In genomic region chr18:9081940-9082339, GRCh38 we compare ENCODE assay signal across 18 cellular contexts. TPM values are rescaled to one million over a fixed set of nuclear protein-coding genes. Genes with fewer than 3 reads are reported as not detected.
A peak's percentile ranks its signal among the peaks of the same experiment; 100 is the strongest.
DNase-seq lines count a peak whose midpoint lies in the region; ATAC-seq and TF ChIP-seq lines count a peak whose summit lies in the region.
"Had no signal": no experiment of that assay in that cellular context is flagged by ENCODE, and none has a peak within 500 bp of the region (broad histone marks: within the 10 kb centered on the region; RNA-seq: fewer than 3 reads in every experiment).

No MANE protein-coding gene starts in this region.

- intact Hi-C loops in activated CD4-positive, alpha-beta T cell treated with anti-CD3 and anti-CD28 coated beads for 36 hours (cut with DNase I, micrococcal nuclease), result loop anchor here (1.0 to 5.0 kb wide), 4 partner anchors 9 to 395 kb away; partner anchors contain the start of genes ANKRD12 (in 1 of the 2), NDUFV2 (in 1 of the 2) and RALBP1 (in 1 of the 2)
- intact Hi-C loops in naive thymus-derived CD4-positive, alpha-beta T cell (cut with micrococcal nuclease), result loop anchor here (1.0 to 5.0 kb wide), 4 partner anchors 9 to 395 kb away; partner anchors contain the start of genes ANKRD12 (in 1 of the 2) and RALBP1 (in 1 of the 2)

- H3K36me3 ChIP-seq in naive thymus-derived CD4-positive, alpha-beta T cell (ENCODE audit: control insufficient read depth in 2 of 3, insufficient read depth in 3 of 3, low read length in 3 of 3), result no peaks in the 10 kb centered on the region
- H3K36me3 ChIP-seq: heart right ventricle, upper lobe of right lung had no signal

- TF ChIP-seq CTCF in GM10266 (IDR thresholded peaks at IDR 0.05; ENCODE audit: control insufficient read depth, insufficient read depth, low read depth, missing control alignments), result no peak

- H3K36me3 Mint-ChIP-seq in activated CD4-positive, alpha-beta T cell treated with anti-CD3 and anti-CD28 coated beads for 36 hours (ENCODE audit: low read depth), result peaks cover 7% of the 10 kb centered on the region
- H3K36me3 Mint-ChIP-seq in T-helper 2 cell treated with Interferon-gamma antibody and Interleukin-4, amounts not matched to agents 5 μg/mL and 100 μg/mL, for 36 hours (ENCODE audit: low read depth), result peaks cover 22% of the 10 kb centered on the region
- peaks cover 0 to 14% (median 0%) of the 10 kb centered on the region in 5 donors for H3K36me3 Mint-ChIP-seq in naive thymus-derived CD4-positive, alpha-beta T cell
- H3K36me3 Mint-ChIP-seq: activated naive CD8-positive, alpha-beta T cell had no signal

- peaks cover 36% of the 10 kb centered on the region for H3K4me1 Mint-ChIP-seq in activated CD4-positive, alpha-beta T cell treated with anti-CD3 and anti-CD28 coated beads for 36 hours
- H3K4me1 Mint-ChIP-seq in T-helper 2 cell treated with Interferon-gamma antibody and Interleukin-4, amounts not matched to agents 5 μg/mL and 100 μg/mL, for 36 hours (ENCODE audit: low read depth), result peaks cover 47% of the 10 kb centered on the region
- H3K4me1 Mint-ChIP-seq in naive thymus-derived CD4-positive, alpha-beta T cell, result peaks cover 24 to 51% (median 38%) of the 10 kb centered on the region in 7 donors

- H3K4me3 ChIP-seq in naive thymus-derived CD4-positive, alpha-beta T cell (ENCODE audit: low read length), result no peak overlapping the region
- H3K4me3 ChIP-seq: GM23248, heart right ventricle, psoas muscle, skin epidermis, upper lobe of right lung had no signal

- peak; percentile 76 for DNase-seq in activated CD4-positive, alpha-beta T cell treated with anti-CD3 and anti-CD28 coated beads for 36 hours
- DNase-seq in activated CD4-positive, alpha-beta T cell treated with anti-CD3 and anti-CD28 coated beads for 1 hour, result no peak
- DNase-seq in CD1c-positive myeloid dendritic cell (ENCODE audit: extremely low spot score) (peak; percentile 43), GM10266 (ENCODE audit: extremely low spot score) (no peak)
- peak; percentile 60 for DNase-seq in T-helper 2 cell treated with Interferon-gamma antibody and Interleukin-4, amounts not matched to agents 5 μg/mL and 100 μg/mL, for 36 hours (ENCODE audit: low spot score)
- DNase-seq in naive thymus-derived CD4-positive, alpha-beta T cell, result peak in 1 of 9 donors; percentile 46
- DNase-seq: 8988T, GM23248, heart right ventricle, left ventricle myocardium superior, NCI-H1417, psoas muscle, upper lobe of right lung had no signal

- POLR2A ChIA-PET in activated CD4-positive, alpha-beta T cell treated with anti-CD3 and anti-CD28 coated beads for 36 hours (lab: Charles Lee), result interaction anchor here (1.3 to 2.0 kb wide), 7 partner anchors 14 to 62 kb away, joined by 6 to 45 read pairs (median 9); partner anchors contain the start of gene ANKRD12
- POLR2A ChIA-PET in naive thymus-derived CD4-positive, alpha-beta T cell (lab: Charles Lee), result interaction anchor here (0.9 to 4.8 kb wide), 10 partner anchors 8 to 61 kb away, joined by 3 to 61 read pairs (median 8); partner anchors contain the start of genes ANKRD12 and NDUFV2

- H3K4me3 Mint-ChIP-seq in activated CD4-positive, alpha-beta T cell treated with anti-CD3 and anti-CD28 coated beads for 36 hours, result no peak overlapping the region
- no peak overlapping the region for H3K4me3 Mint-ChIP-seq in T-helper 2 cell treated with Interferon-gamma antibody and Interleukin-4, amounts not matched to agents 5 μg/mL and 100 μg/mL, for 36 hours
- peak overlapping the region in 1 of 10 donors; percentile 62 for H3K4me3 Mint-ChIP-seq in naive thymus-derived CD4-positive, alpha-beta T cell
- H3K4me3 Mint-ChIP-seq: B cell had no signal

- peak; percentile 4 for ATAC-seq in activated CD4-positive, alpha-beta T cell treated with anti-CD3 and anti-CD28 coated beads for 36 hours
- no peak for ATAC-seq in naive thymus-derived CD4-positive, alpha-beta T cell
- no peak for ATAC-seq in GM19452 (IDR thresholded peaks at IDR 0.05; ENCODE audit: unreplicated experiment)
- ATAC-seq in GM18520 (IDR thresholded peaks at IDR 0.05; ENCODE audit: unreplicated experiment), result no peak
- ATAC-seq: psoas muscle had no signal

- CTCF ChIA-PET in activated CD4-positive, alpha-beta T cell treated with anti-CD3 and anti-CD28 coated beads for 36 hours (lab: Charles Lee), result interaction anchor here (0.9 to 3.1 kb wide), 13 partner anchors 8 to 395 kb away, joined by 3 to 20 read pairs (median 8); no protein-coding TSS in a partner anchor
- CTCF ChIA-PET in naive thymus-derived CD4-positive, alpha-beta T cell (lab: Charles Lee), result interaction anchor here (0.8 to 1.8 kb wide), 4 partner anchors 8 to 175 kb away, joined by 3 to 9 read pairs (median 6); no protein-coding TSS in a partner anchor

- H3K4me1 ChIP-seq in naive thymus-derived CD4-positive, alpha-beta T cell (ENCODE audit: control insufficient read depth in 2 of 2, insufficient read depth in 2 of 2, low read length in 2 of 2), result peaks cover 10 to 19% of the 10 kb centered on the region in 2 donors
- H3K4me1 ChIP-seq: psoas muscle had no signal

- no peaks in the 10 kb centered on the region for H3K27me3 Mint-ChIP-seq in activated CD4-positive, alpha-beta T cell treated with anti-CD3 and anti-CD28 coated beads for 36 hours
- no peaks in the 10 kb centered on the region for H3K27me3 Mint-ChIP-seq in T-helper 2 cell treated with Interferon-gamma antibody and Interleukin-4, amounts not matched to agents 5 μg/mL and 100 μg/mL, for 36 hours (ENCODE audit: low read depth)
- no peaks in the 10 kb centered on the region for H3K27me3 Mint-ChIP-seq in naive thymus-derived CD4-positive, alpha-beta T cell
- H3K27me3 Mint-ChIP-seq: activated naive CD8-positive, alpha-beta T cell; B cell had no signal

- H3K27me3 ChIP-seq in naive thymus-derived CD4-positive, alpha-beta T cell (ENCODE audit: control insufficient read depth in 2 of 2, insufficient read depth in 2 of 2, low read length in 2 of 2), result no peaks in the 10 kb centered on the region
- H3K27me3 ChIP-seq: heart right ventricle, upper lobe of right lung had no signal

- H3K27ac ChIP-seq in naive thymus-derived CD4-positive, alpha-beta T cell (ENCODE audit: low read depth, low read length), result peak overlapping the region; percentile 76
- H3K27ac ChIP-seq: GM23248, psoas muscle had no signal

- no peaks in the 10 kb centered on the region for H3K9me3 ChIP-seq in naive thymus-derived CD4-positive, alpha-beta T cell (ENCODE audit: control insufficient read depth in 2 of 3, low read length in 3 of 3)
- H3K9me3 ChIP-seq: heart right ventricle, psoas muscle, upper lobe of right lung had no signal

- no peak overlapping the region for H3K27ac Mint-ChIP-seq in activated CD4-positive, alpha-beta T cell treated with anti-CD3 and anti-CD28 coated beads for 36 hours
- peak overlapping the region; percentile 96 for H3K27ac Mint-ChIP-seq in T-helper 2 cell treated with Interferon-gamma antibody and Interleukin-4, amounts not matched to agents 5 μg/mL and 100 μg/mL, for 36 hours
- peak overlapping the region in 5 of 9 donors; percentile 15 to 96 (median 93) for H3K27ac Mint-ChIP-seq in naive thymus-derived CD4-positive, alpha-beta T cell
- H3K27ac Mint-ChIP-seq: B cell had no signal

- no peaks in the 10 kb centered on the region for H3K9me3 Mint-ChIP-seq in activated CD4-positive, alpha-beta T cell treated with anti-CD3 and anti-CD28 coated beads for 36 hours (ENCODE audit: low read depth)
- H3K9me3 Mint-ChIP-seq in T-helper 2 cell treated with Interferon-gamma antibody and Interleukin-4, amounts not matched to agents 5 μg/mL and 100 μg/mL, for 36 hours, result peaks cover 4% of the 10 kb centered on the region
- no peaks in the 10 kb centered on the region for H3K9me3 Mint-ChIP-seq in naive thymus-derived CD4-positive, alpha-beta T cell

RNA-seq across cellular contexts. Expression of gene NDUFV2, which starts 20.6 kb away (rescaled TPM):
- 100 to 1,000 TPM; 331 to 372 TPM for total RNA-seq in activated CD4-positive, alpha-beta T cell treated with anti-CD3 and anti-CD28 coated beads for 36 hours
- 100 to 1,000 TPM; 127 to 198 (median 171) TPM for total RNA-seq in naive thymus-derived CD4-positive, alpha-beta T cell
- polyA plus RNA-seq in naive thymus-derived CD4-positive, alpha-beta T cell, result 100 to 1,000 TPM; 140 to 190 TPM

RNA-seq across cellular contexts. Expression of gene ANKRD12, which starts 54.6 kb away (rescaled TPM):
- total RNA-seq in activated CD4-positive, alpha-beta T cell treated with anti-CD3 and anti-CD28 coated beads for 36 hours, result 10 to 100 TPM; 57.5 to 96.0 TPM
- total RNA-seq in naive thymus-derived CD4-positive, alpha-beta T cell, result 100 to 1,000 TPM in 4 of 5 experiments, 10 to 100 TPM in 1; 98.9 to 274 (median 204) TPM
- polyA plus RNA-seq in naive thymus-derived CD4-positive, alpha-beta T cell, result 10 to 100 TPM; 48.7 to 90.0 TPM

Comparison
In these comparisons a context has a peak if more than half of its experiments do, and no peak if none do; other contexts are left out.
1. DNase-seq: peak in activated CD4-positive, alpha-beta T cell treated with anti-CD3 and anti-CD28 coated beads for 36 hours (single experiment), CD1c-positive myeloid dendritic cell (single experiment) and T-helper 2 cell treated with Interferon-gamma antibody and Interleukin-4, amounts not matched to agents 5 μg/mL and 100 μg/mL, for 36 hours (single experiment); none in activated CD4-positive, alpha-beta T cell treated with anti-CD3 and anti-CD28 coated beads for 1 hour (single experiment) and GM10266 (single experiment).